In genomic region chr11:75435571-75435925, GRCh38 we compare ENCODE assay signal across 29 cellular contexts. TPM values are rescaled to one million over a fixed set of nuclear protein-coding genes. Genes with fewer than 3 reads are reported as not detected.
"Had no signal": no experiment of that assay in that cellular context is flagged by ENCODE, and none has a peak within 500 bp of the region (broad histone marks: within the 10 kb centered on the region; RNA-seq: fewer than 3 reads in every experiment).

No MANE protein-coding gene starts in this region.

- H3K9me3 Mint-ChIP-seq: activated CD4-positive, alpha-beta T cell treated with anti-CD3 and anti-CD28 coated beads, Interleukin-2, amount 10 ng/mL, durations not matched to agents 24 days and 14 days; activated CD8-positive, alpha-beta T cell treated with anti-CD3 and anti-CD28 coated beads for 36 hours; activated naive CD8-positive, alpha-beta T cell treated with anti-CD3 and anti-CD28 coated beads for 36 hours; activated T-cell treated with anti-CD3 and anti-CD28 coated beads, Interleukin-2, amount 50 U/mL, for 72 hours; activated T-helper 17 cell treated with anti-CD3 and anti-CD28 coated beads, Interleukin-2, amount 50 U/mL, for 72 hours; central memory CD8-positive, alpha-beta T cell; T-helper 2 cell treated with Interferon-gamma antibody and Interleukin-4, amounts not matched to agents 5 μg/mL and 100 μg/mL, for 36 hours had no signal

- H3K36me3 Mint-ChIP-seq: activated naive CD8-positive, alpha-beta T cell treated with anti-CD3 and anti-CD28 coated beads for 36 hours had no signal

- H3K27me3 ChIP-seq: ascending aorta, SJCRH30 had no signal

- H3K4me1 ChIP-seq: SJCRH30 had no signal

- H3K4me2 ChIP-seq: KMS-11 had no signal

- H3K27ac Mint-ChIP-seq: activated CD4-positive, alpha-beta T cell treated with anti-CD3 and anti-CD28 coated beads, Interleukin-2, amount 10 ng/mL, durations not matched to agents 24 days and 14 days; activated CD8-positive, alpha-beta T cell treated with anti-CD3 and anti-CD28 coated beads for 36 hours; activated naive CD8-positive, alpha-beta T cell treated with anti-CD3 and anti-CD28 coated beads for 36 hours; activated T-cell treated with anti-CD3 and anti-CD28 coated beads, Interleukin-2, amount 50 U/mL, for 72 hours; activated T-helper 17 cell treated with anti-CD3 and anti-CD28 coated beads, Interleukin-2, amount 50 U/mL, for 72 hours; T-helper 2 cell treated with Interferon-gamma antibody and Interleukin-4, amounts not matched to agents 5 μg/mL and 100 μg/mL, for 36 hours had no signal

- H3K4me3 ChIP-seq: ascending aorta, cardiac muscle cell, SJCRH30, SK-N-MC had no signal

- H3K36me3 ChIP-seq: ascending aorta, cardiac muscle cell, SJCRH30 had no signal

- DNase-seq: activated CD4-positive, alpha-beta T cell treated with anti-CD3 and anti-CD28 coated beads, Interleukin-2, amount 10 ng/mL, durations not matched to agents 24 days and 14 days; activated CD4-positive, alpha-beta T cell treated with anti-CD3 and anti-CD28 coated beads, Interleukin-2, amount 50 U/mL, for 4 hours; activated CD8-positive, alpha-beta T cell treated with anti-CD3 and anti-CD28 coated beads for 36 hours; activated effector memory CD4-positive, alpha-beta T cell treated with anti-CD3 and anti-CD28 coated beads, Interleukin-2, amount 50 U/mL, for 16 hours; activated naive CD4-positive, alpha-beta T cell; activated naive CD4-positive, alpha-beta T cell treated with anti-CD3 and anti-CD28 coated beads, Interleukin-2, amount 50 U/mL, for 16 hours; activated naive CD8-positive, alpha-beta T cell treated with anti-CD3 and anti-CD28 coated beads for 36 hours; activated T-cell treated with anti-CD3 and anti-CD28 coated beads, Interleukin-2, amount 50 U/mL, for 1 hour; activated T-cell treated with anti-CD3 and anti-CD28 coated beads, Interleukin-2, amount 50 U/mL, for 72 hours; amygdala; MM.1S; MV-4-11; NCI-H1092; NCI-H1436 treated with DMSO at 0.1 percent for 48 hours; NCI-H187 treated with DMSO at 0.1 percent for 48 hours; NCI-H2081; NCI-H345; NCI-H526 treated with DMSO at 0.1 percent for 48 hours; NCI-H774; SHP77; SJCRH30 had no signal

- H3K27ac ChIP-seq: ascending aorta, cardiac muscle cell, KMS-11, SJCRH30, SK-N-MC had no signal

- H3K9me3 ChIP-seq: ascending aorta, SJCRH30 had no signal

- H3K4me3 Mint-ChIP-seq: activated CD4-positive, alpha-beta T cell treated with anti-CD3 and anti-CD28 coated beads, Interleukin-2, amount 10 ng/mL, durations not matched to agents 24 days and 14 days; activated CD8-positive, alpha-beta T cell treated with anti-CD3 and anti-CD28 coated beads for 36 hours; activated naive CD8-positive, alpha-beta T cell treated with anti-CD3 and anti-CD28 coated beads for 36 hours; activated T-cell treated with anti-CD3 and anti-CD28 coated beads, Interleukin-2, amount 50 U/mL, for 72 hours; activated T-helper 17 cell treated with anti-CD3 and anti-CD28 coated beads, Interleukin-2, amount 50 U/mL, for 72 hours; central memory CD8-positive, alpha-beta T cell; T-helper 2 cell treated with Interferon-gamma antibody and Interleukin-4, amounts not matched to agents 5 μg/mL and 100 μg/mL, for 36 hours had no signal

- ATAC-seq: activated CD8-positive, alpha-beta T cell treated with anti-CD3 and anti-CD28 coated beads for 36 hours; activated T-cell treated with anti-CD3 and anti-CD28 coated beads, Interleukin-2, amount 50 U/mL, for 72 hours; activated T-helper 17 cell treated with anti-CD3 and anti-CD28 coated beads, Interleukin-2, amount 50 U/mL, for 72 hours; Panc1 had no signal

RNA-seq across cellular contexts. Expression of gene KLHL35, which starts 2.5 kb away (rescaled TPM):
- total RNA-seq: ascending aorta, SJCRH30 had no signal
